1 cellular context compared by ENCODE assay signal in genomic region chr1:58582143-58582542, GRCh38. TPM values are rescaled to one million over a fixed set of nuclear protein-coding genes. Genes with fewer than 3 reads are reported as not detected.
"Had no signal": no experiment of that assay in that cellular context is flagged by ENCODE, and none has a peak within 500 bp of the region (broad histone marks: within the 10 kb centered on the region; RNA-seq: fewer than 3 reads in every experiment).

No MANE protein-coding gene starts in this region.

RNA-seq across cellular contexts. Expression of gene TACSTD2, which starts 5.1 kb away (rescaled TPM):
- total RNA-seq: G401 had no signal
